Comparison of ENCODE assay signal across 31 cellular contexts in genomic region chr19:51743405-51743804, GRCh38. TPM values are rescaled to one million over a fixed set of nuclear protein-coding genes. Genes with fewer than 3 reads are reported as not detected.
A peak's percentile ranks its signal among the peaks of the same experiment; 100 is the strongest.
DNase-seq lines count a peak whose midpoint lies in the region; ATAC-seq lines count a peak whose summit lies in the region.
"Had no signal": no experiment of that assay in that cellular context is flagged by ENCODE, and none has a peak within 500 bp of the region (broad histone marks: within the 10 kb centered on the region; RNA-seq: fewer than 3 reads in every experiment).

No MANE protein-coding gene starts in this region.

- ATAC-seq in HG02870 (IDR thresholded peaks at IDR 0.05; ENCODE audit: unreplicated experiment) = no peak
- ATAC-seq: activated T-helper 17 cell treated with anti-CD3 and anti-CD28 coated beads, Interleukin-2, amount 50 U/mL, for 72 hours; GM12878; Panc1; right cardiac atrium; stimulated activated effector memory CD8-positive, alpha-beta T cell treated with anti-CD3 and anti-CD28 coated beads, Interleukin-12 subunit alpha, Interleukin-12 subunit beta, amount 100 ng/mL, for 72 hours had no signal

- DNase-seq in ELR (ENCODE audit: low read depth) (peak; percentile 75), T1000 (lab: John Stamatoyannopoulos, UW) (peak; percentile 43), glomerular visceral epithelial cell (ENCODE audit: extremely low spot score) (peak; percentile 94), smooth muscle cell of the brain vasculature (ENCODE audit: low read depth, low spot score) (peak; percentile 18), posterior vena cava (ENCODE audit: low spot score) (no peak), GM03348 (ENCODE audit: low spot score) (no peak)
- DNase-seq: activated CD4-positive, alpha-beta T cell treated with anti-CD3 and anti-CD28 coated beads for 4 hours; activated naive CD4-positive, alpha-beta T cell treated with anti-CD3 and anti-CD28 coated beads, Interleukin-2, amount 50 U/mL, for 16 hours; anterior cingulate cortex; CD4-positive, CD25-positive, alpha-beta regulatory T cell; effector CD8-positive, alpha-beta T cell; H9; left ventricle myocardium inferior; NCI-H1417 treated with DMSO at 0.1 percent for 48 hours; NCI-H2029 treated with DMSO at 0.1 percent for 48 hours; NCI-H69; posterior cingulate gyrus; right cardiac atrium; SIG-M5; stimulated activated CD4-positive, alpha-beta T cell treated with anti-CD3 and anti-CD28 coated beads, Interleukin-4, amount 100 ng/mL, for 4 hours; SW 1271; transverse colon; WERI-Rb-1 had no signal

- intact Hi-C loops in posterior vena cava (cut with DNase I) = no loop called here

RNA-seq across cellular contexts. Expression of gene FPR1, which starts 8.3 kb away (rescaled TPM):
- 10 to 100 TPM; 24.0 to 38.3 TPM for total RNA-seq in posterior vena cava
- total RNA-seq: activated T-helper 17 cell treated with anti-CD3 and anti-CD28 coated beads, Interleukin-2, amount 50 U/mL, for 72 hours; cardiac muscle cell; CD4-positive, CD25-positive, alpha-beta regulatory T cell; glomerular endothelial cell; GM12878; H9 had no signal

RNA-seq across cellular contexts. Expression of gene FPR2, which starts 17.6 kb away (rescaled TPM):
- total RNA-seq in posterior vena cava = 1 to 10 TPM; 1.7 to 6.9 TPM
- total RNA-seq: activated T-helper 17 cell treated with anti-CD3 and anti-CD28 coated beads, Interleukin-2, amount 50 U/mL, for 72 hours; cardiac muscle cell; CD4-positive, CD25-positive, alpha-beta regulatory T cell; glomerular endothelial cell; GM12878; H9; myocyte; transverse colon had no signal

RNA-seq across cellular contexts. Expression of gene HAS1, which starts 19.6 kb away (rescaled TPM):
- total RNA-seq in posterior vena cava = 1 to 10 TPM; 3.8 to 6.7 TPM
- total RNA-seq: activated T-helper 17 cell treated with anti-CD3 and anti-CD28 coated beads, Interleukin-2, amount 50 U/mL, for 72 hours; glomerular endothelial cell; GM12878 had no signal

RNA-seq across cellular contexts. Expression of gene SPACA6, which starts 50.3 kb away (rescaled TPM):
- total RNA-seq in posterior vena cava = 10 to 100 TPM; 22.7 to 22.9 TPM

RNA-seq across cellular contexts. Expression of gene FPR3, which starts 51.6 kb away (rescaled TPM):
- 10 to 100 TPM; 14.5 to 15.0 TPM for total RNA-seq in posterior vena cava
- total RNA-seq: activated T-helper 17 cell treated with anti-CD3 and anti-CD28 coated beads, Interleukin-2, amount 50 U/mL, for 72 hours; cardiac muscle cell; CD4-positive, CD25-positive, alpha-beta regulatory T cell; glomerular endothelial cell; GM12878; H9; myocyte had no signal

Comparison
In these comparisons a context has a peak if more than half of its experiments do, and no peak if none do; other contexts are left out.
1. DNase-seq: peak in ELR (single experiment), T1000 (single experiment), glomerular visceral epithelial cell (single experiment) and smooth muscle cell of the brain vasculature (single experiment); none in posterior vena cava (single experiment) and GM03348 (single experiment).